1 cellular context compared by ENCODE assay signal in the genomic region with DNA sequence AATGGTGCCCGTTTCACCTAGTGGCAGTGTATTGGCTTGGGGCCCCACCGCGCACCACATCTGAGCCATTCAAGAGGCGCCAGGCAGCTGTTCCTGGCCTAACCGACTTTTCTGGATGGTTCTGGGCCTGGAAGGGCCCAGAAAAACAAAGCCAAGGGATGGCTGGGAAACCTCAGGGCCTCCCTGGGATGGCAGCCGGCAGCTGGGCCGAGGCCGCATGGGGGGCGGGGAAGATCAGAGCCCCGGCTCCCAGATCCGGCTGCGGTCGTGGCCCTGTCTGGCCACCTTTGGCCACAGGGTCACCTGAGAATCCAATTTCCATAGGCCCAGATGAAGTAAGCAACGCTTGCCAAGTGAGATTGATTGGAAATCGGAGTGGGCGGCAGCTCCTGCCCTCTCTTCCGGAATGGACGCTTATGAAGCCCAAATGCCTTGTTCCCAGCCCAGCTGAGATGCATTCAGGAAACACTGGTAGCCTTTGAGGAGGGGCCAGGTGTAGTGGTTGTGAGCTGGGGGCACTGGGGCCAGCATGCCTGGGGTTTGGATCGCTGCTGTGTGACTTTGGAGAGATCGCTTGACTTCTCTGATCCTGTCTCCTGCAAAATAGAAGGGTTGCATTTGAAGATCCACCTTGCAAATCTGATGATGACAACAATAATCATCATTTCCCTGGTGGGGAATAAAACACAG.
TF ChIP-seq lines count a peak whose summit lies in the region.

No MANE protein-coding gene starts in this region.

TF ChIP-seq in SK-N-SH, 30 proteins besides CTCF, POLR2A, EP300 and RAD21 (continued from another document):
- TF ChIP-seq, protein P1, sequence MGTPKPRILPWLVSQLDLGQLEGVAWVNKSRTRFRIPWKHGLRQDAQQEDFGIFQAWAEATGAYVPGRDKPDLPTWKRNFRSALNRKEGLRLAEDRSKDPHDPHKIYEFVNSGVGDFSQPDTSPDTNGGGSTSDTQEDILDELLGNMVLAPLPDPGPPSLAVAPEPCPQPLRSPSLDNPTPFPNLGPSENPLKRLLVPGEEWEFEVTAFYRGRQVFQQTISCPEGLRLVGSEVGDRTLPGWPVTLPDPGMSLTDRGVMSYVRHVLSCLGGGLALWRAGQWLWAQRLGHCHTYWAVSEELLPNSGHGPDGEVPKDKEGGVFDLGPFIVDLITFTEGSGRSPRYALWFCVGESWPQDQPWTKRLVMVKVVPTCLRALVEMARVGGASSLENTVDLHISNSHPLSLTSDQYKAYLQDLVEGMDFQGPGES (IDR thresholded peaks at IDR 0.05; ENCODE audit: low read depth, low read length): no peak
- TF ChIP-seq MXI1 (IDR thresholded peaks at IDR 0.05; ENCODE audit: low read depth, low read length) (no peak), NRF1 (IDR thresholded peaks at IDR 0.05; ENCODE audit: low read depth, low read length) (no peak), FOSL2 (IDR thresholded peaks at IDR 0.05; ENCODE audit: borderline replicate concordance, low read depth) (no peak), RFX5 (IDR thresholded peaks at IDR 0.05; ENCODE audit: low read length) (no peak)
- TF ChIP-seq, protein P2, sequence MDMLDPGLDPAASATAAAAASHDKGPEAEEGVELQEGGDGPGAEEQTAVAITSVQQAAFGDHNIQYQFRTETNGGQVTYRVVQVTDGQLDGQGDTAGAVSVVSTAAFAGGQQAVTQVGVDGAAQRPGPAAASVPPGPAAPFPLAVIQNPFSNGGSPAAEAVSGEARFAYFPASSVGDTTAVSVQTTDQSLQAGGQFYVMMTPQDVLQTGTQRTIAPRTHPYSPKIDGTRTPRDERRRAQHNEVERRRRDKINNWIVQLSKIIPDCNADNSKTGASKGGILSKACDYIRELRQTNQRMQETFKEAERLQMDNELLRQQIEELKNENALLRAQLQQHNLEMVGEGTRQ (IDR thresholded peaks at IDR 0.05; ENCODE audit: borderline replicate concordance, low read depth, low read length): no peak
